ENCODE assay signal across 8 cellular contexts in genomic region chr15:66356359-66357236, GRCh38. TPM values are rescaled to one million over a fixed set of nuclear protein-coding genes. Genes with fewer than 3 reads are reported as not detected.
DNase-seq lines count a peak whose midpoint lies in the region; ATAC-seq lines count a peak whose summit lies in the region.

Gene TIPIN, minus strand, starts transcription at chr15:66356685. Its CDS starts 3,738 bp downstream, at chr15:66352947.

- peak; percentile 95 for DNase-seq in COR-L47 (lab: John Stamatoyannopoulos, UW)
- DNase-seq in HT1080 (ENCODE audit: low read depth): peak; percentile 93
- DNase-seq in NOMO-1 (lab: John Stamatoyannopoulos, UW; ENCODE audit: unreplicated experiment in 2 of 2): peak; percentile 93 to 98
- peak; percentile 93 to 96 (median 95) for DNase-seq in effector memory CD8-positive, alpha-beta T cell
- peak; percentile 92 for DNase-seq in medulla oblongata (ENCODE audit: extremely low spot score)
- peak; percentile 97 to 98 (median 97) for DNase-seq in stimulated activated CD4-positive, alpha-beta T cell treated with anti-CD3 and anti-CD28 coated beads, TNF-alpha, amount 100 ng/mL, for 48 hours (ENCODE audit: low read depth in 3 of 3)

- CTCF ChIA-PET in activated CD8-positive, alpha-beta memory T cell treated with anti-CD3 and anti-CD28 coated beads for 36 hours (lab: Charles Lee): interaction anchor here (1.1 to 1.9 kb wide), 2 partner anchors 67 to 140 kb away, joined by 3 to 5 read pairs; no protein-coding TSS in a partner anchor

- H3K27me3 Mint-ChIP-seq in effector memory CD8-positive, alpha-beta T cell: no peaks in the 10 kb centered on the region

- peak within 1 kb of the TSS; percentile 94 to 96 for H3K27ac Mint-ChIP-seq in effector memory CD8-positive, alpha-beta T cell

- H3K9me3 Mint-ChIP-seq in effector memory CD8-positive, alpha-beta T cell: no peaks in the 10 kb centered on the region

- peaks cover 10% of the 10 kb centered on the region for H3K36me3 Mint-ChIP-seq in effector memory CD8-positive, alpha-beta T cell (ENCODE audit: insufficient read depth)

- ATAC-seq in GM21367 (IDR thresholded peaks at IDR 0.05; ENCODE audit: unreplicated experiment): peak; percentile 85
- peak; percentile 94 for ATAC-seq in effector memory CD8-positive, alpha-beta T cell (replicated peaks)

- POLR2A ChIA-PET in activated CD8-positive, alpha-beta memory T cell treated with anti-CD3 and anti-CD28 coated beads for 36 hours (lab: Charles Lee): interaction anchor here (0.7 to 3.4 kb wide), 5 partner anchors 15 to 149 kb away, joined by 4 to 20 read pairs (median 4); partner anchors contain the start of genes MAP2K1, SNAPC5 and ZWILCH

- peaks cover 13 to 19% of the 10 kb centered on the region in 2 donors for H3K4me1 Mint-ChIP-seq in effector memory CD8-positive, alpha-beta T cell (ENCODE audit: low read depth in 2 of 2)

- H3K4me3 Mint-ChIP-seq in effector memory CD8-positive, alpha-beta T cell: peak within 1 kb of the TSS; percentile 97

RNA-seq across cellular contexts. Expression of gene TIPIN, which starts in this region (rescaled TPM):
- total RNA-seq in HT1080 (2014; rRNA removed; shearing (Covaris generic)): 21.9 TPM in 2 replicates
- polyA plus RNA-seq in HT1080 (2015; cell fraction: cytosol; rRNA removed): 13.9 and 15.6 TPM in 2 replicates
- 10.4 and 13.4 TPM in 2 replicates for polyA plus RNA-seq in HT1080 (2015; cell fraction: nucleus; rRNA removed)
- 10 to 100 TPM; 57.2 to 58.9 TPM for total RNA-seq in activated CD8-positive, alpha-beta memory T cell treated with anti-CD3 and anti-CD28 coated beads for 36 hours

Comparison
In these comparisons a context has a peak if more than half of its experiments do, and no peak if none do; other contexts are left out.
1. Peak in every context shown above with its lines: DNase-seq and ATAC-seq.